In the genomic region with DNA sequence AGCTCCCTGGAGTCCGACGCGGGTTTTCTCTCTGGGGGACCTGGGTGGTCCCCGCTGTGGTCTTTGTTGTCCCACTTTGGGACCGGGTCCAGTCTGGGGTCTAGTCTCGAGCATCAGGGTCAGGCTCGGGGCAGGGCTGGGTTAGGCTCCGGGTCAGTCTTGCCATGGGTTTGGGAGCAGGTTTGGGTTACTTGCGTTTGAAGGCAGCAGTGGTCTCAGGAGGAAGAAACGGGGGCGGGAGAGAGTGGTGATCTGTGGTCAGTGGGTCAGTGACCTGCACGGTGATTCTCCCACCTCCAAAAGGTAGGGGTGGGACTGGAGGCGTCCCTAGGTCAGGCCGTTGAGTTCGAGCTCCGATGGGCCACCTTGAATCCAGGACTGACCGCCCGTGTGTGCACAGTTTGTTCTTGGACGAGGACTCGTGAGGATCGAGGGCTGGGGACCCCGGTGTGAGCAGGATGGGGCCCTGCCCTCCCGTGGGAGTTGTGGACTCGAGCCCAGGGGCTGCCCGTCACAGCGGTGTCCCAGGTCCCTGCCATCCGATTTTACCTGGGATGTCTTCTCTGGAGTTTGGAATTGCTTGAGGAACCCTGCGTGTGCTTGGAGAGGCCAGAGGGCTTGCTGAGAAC, we compare ENCODE assay signal across 15 cellular contexts. TPM values are rescaled to one million over a fixed set of nuclear protein-coding genes. Genes with fewer than 3 reads are reported as not detected.
A peak's percentile ranks its signal among the peaks of the same experiment; 100 is the strongest.
DNase-seq lines count a peak whose midpoint lies in the region; ATAC-seq and TF ChIP-seq lines count a peak whose summit lies in the region.
"Had no signal": no experiment of that assay in that cellular context is flagged by ENCODE, and none has a peak within 500 bp of the region (broad histone marks: within the 10 kb centered on the region; RNA-seq: fewer than 3 reads in every experiment).

No MANE protein-coding gene starts in this region.

- no peak overlapping the region for H3K9ac ChIP-seq in neural progenitor cell

- peaks cover 33% of the 10 kb centered on the region for H3K4me1 Mint-ChIP-seq in activated T-cell treated with anti-CD3 and anti-CD28 coated beads, Interleukin-2, amount 50 U/mL, for 24 hours (ENCODE audit: low read depth)
- H3K4me1 Mint-ChIP-seq in activated naive CD8-positive, alpha-beta T cell treated with anti-CD3 and anti-CD28 coated beads for 36 hours, result peaks cover 26% of the 10 kb centered on the region
- peaks cover 31% of the 10 kb centered on the region for H3K4me1 Mint-ChIP-seq in neural progenitor cell

- peaks cover 46% of the 10 kb centered on the region for H3K79me2 ChIP-seq in neural progenitor cell (ENCODE audit: low read depth)

- H3K27me3 Mint-ChIP-seq in activated T-cell treated with anti-CD3 and anti-CD28 coated beads, Interleukin-2, amount 50 U/mL, for 24 hours, result no peaks in the 10 kb centered on the region
- no peaks in the 10 kb centered on the region for H3K27me3 Mint-ChIP-seq in activated naive CD8-positive, alpha-beta T cell treated with anti-CD3 and anti-CD28 coated beads for 36 hours
- peaks cover 5% of the 10 kb centered on the region for H3K27me3 Mint-ChIP-seq in neural progenitor cell (ENCODE audit: insufficient read depth, low read depth)

- peaks cover 6% of the 10 kb centered on the region for H3K4me1 ChIP-seq in neural progenitor cell

- H3K4me2 ChIP-seq in neural progenitor cell, result no peak overlapping the region

- no peak overlapping the region for H2AFZ ChIP-seq in neural progenitor cell (replicated peaks)

- H3K27ac Mint-ChIP-seq in activated T-cell treated with anti-CD3 and anti-CD28 coated beads, Interleukin-2, amount 50 U/mL, for 24 hours, result peak overlapping the region; percentile 91
- H3K27ac Mint-ChIP-seq in activated naive CD8-positive, alpha-beta T cell treated with anti-CD3 and anti-CD28 coated beads for 36 hours, result peak overlapping the region; percentile 80
- H3K27ac Mint-ChIP-seq in neural progenitor cell, result no peak overlapping the region

- no peaks in the 10 kb centered on the region for H3K9me3 Mint-ChIP-seq in activated T-cell treated with anti-CD3 and anti-CD28 coated beads, Interleukin-2, amount 50 U/mL, for 24 hours
- no peaks in the 10 kb centered on the region for H3K9me3 Mint-ChIP-seq in activated naive CD8-positive, alpha-beta T cell treated with anti-CD3 and anti-CD28 coated beads for 36 hours
- peaks cover 3% of the 10 kb centered on the region for H3K9me3 Mint-ChIP-seq in neural progenitor cell

- no peak overlapping the region for H3K27ac ChIP-seq in neural progenitor cell
- H3K27ac ChIP-seq: body of pancreas, psoas muscle, tibial artery had no signal

- peaks cover 33% of the 10 kb centered on the region for H4K20me1 ChIP-seq in neural progenitor cell (ENCODE audit: low read depth)

- peaks cover 41% of the 10 kb centered on the region for H3K36me3 Mint-ChIP-seq in activated T-cell treated with anti-CD3 and anti-CD28 coated beads, Interleukin-2, amount 50 U/mL, for 24 hours (ENCODE audit: low read depth)
- H3K36me3 Mint-ChIP-seq in activated naive CD8-positive, alpha-beta T cell treated with anti-CD3 and anti-CD28 coated beads for 36 hours, result peaks cover 31% of the 10 kb centered on the region
- H3K36me3 Mint-ChIP-seq in neural progenitor cell, result peaks cover 16% of the 10 kb centered on the region

- peak overlapping the region; percentile 73 for H3K4me3 Mint-ChIP-seq in activated T-cell treated with anti-CD3 and anti-CD28 coated beads, Interleukin-2, amount 50 U/mL, for 24 hours
- peak overlapping the region; percentile 70 for H3K4me3 Mint-ChIP-seq in activated naive CD8-positive, alpha-beta T cell treated with anti-CD3 and anti-CD28 coated beads for 36 hours
- peak overlapping the region; percentile 84 for H3K4me3 Mint-ChIP-seq in neural progenitor cell

- intact Hi-C loops in Right ventricle myocardium superior (cut with DNase I), result loop anchor here (5.0 kb wide), 1 partner anchor 112 kb away; no protein-coding TSS in a partner anchor

- H3K36me3 ChIP-seq in neural progenitor cell, result no peaks in the 10 kb centered on the region

- DNase-seq in activated T-cell treated with anti-CD3 and anti-CD28 coated beads, Interleukin-2, amount 50 U/mL, for 24 hours, result no peak
- DNase-seq in activated T-cell treated with anti-CD3 and anti-CD28 coated beads for 4 hours (no peak), LNCaP clone FGC (ENCODE audit: low read depth) (no peak), neural progenitor cell (ENCODE audit: low spot score) (no peak), DMS153 (lab: John Stamatoyannopoulos, UW) (no peak), Right ventricle myocardium superior (no peak), SW480 (ENCODE audit: low spot score) (no peak)
- DNase-seq in activated naive CD8-positive, alpha-beta T cell treated with anti-CD3 and anti-CD28 coated beads for 36 hours, result no peak
- DNase-seq: body of pancreas, DMS53, mesenchymal stem cell, NCI-H2107, psoas muscle, SHP77, tibial artery had no signal

- no peaks in the 10 kb centered on the region for H3K27me3 ChIP-seq in neural progenitor cell

- H3K4me3 ChIP-seq in LNCaP clone FGC (ENCODE audit: low read depth, low read length) (peak overlapping the region; percentile 24), neural progenitor cell (no peak overlapping the region)
- H3K4me3 ChIP-seq: body of pancreas, psoas muscle, tibial artery had no signal

- H3F3A ChIP-seq in neural progenitor cell (ENCODE audit: low read depth), result peaks cover 12% of the 10 kb centered on the region

- ATAC-seq in Right ventricle myocardium superior (ENCODE audit: poor library complexity), result no peak
- ATAC-seq: body of pancreas, psoas muscle had no signal

- TF ChIP-seq CTCF in LNCaP clone FGC (IDR thresholded peaks at IDR 0.05; ENCODE audit: control insufficient read depth, extremely low read depth, insufficient read depth), result no peak
- TF ChIP-seq CTCF in neural progenitor cell (IDR thresholded peaks at IDR 0.05), result no peak

- H3K9me3 ChIP-seq in neural progenitor cell (ENCODE audit: low read depth), result no peaks in the 10 kb centered on the region
- H3K9me3 ChIP-seq: body of pancreas, tibial artery had no signal

RNA-seq across cellular contexts. Expression of a gene that starts 2.3 kb away (rescaled TPM):
- 10 to 100 TPM; 17.5 to 18.9 TPM for total RNA-seq in activated naive CD8-positive, alpha-beta T cell treated with anti-CD3 and anti-CD28 coated beads for 36 hours
- total RNA-seq in neural progenitor cell (ENCODE audit: low replicate concordance) (15.8 and 32.4 TPM in 2 replicates), Right ventricle myocardium superior (8.6 TPM)

RNA-seq across cellular contexts. Expression of a gene that starts 2.5 kb away (rescaled TPM):
- 10 to 100 TPM; 85.9 to 95.9 TPM for total RNA-seq in activated naive CD8-positive, alpha-beta T cell treated with anti-CD3 and anti-CD28 coated beads for 36 hours
- total RNA-seq in neural progenitor cell (ENCODE audit: low replicate concordance) (16.6 and 43.4 TPM in 2 replicates), Right ventricle myocardium superior (110 TPM)

RNA-seq across cellular contexts. Expression of a gene that starts 12.2 kb away (rescaled TPM):
- total RNA-seq in activated naive CD8-positive, alpha-beta T cell treated with anti-CD3 and anti-CD28 coated beads for 36 hours, result 1 to 10 TPM; 2.4 to 3.8 TPM
- total RNA-seq in neural progenitor cell (ENCODE audit: low replicate concordance) (0.28 and 2.1 TPM in 2 replicates), Right ventricle myocardium superior (0.51 TPM)
- total RNA-seq: body of pancreas had no signal

RNA-seq across cellular contexts. Expression of a gene that starts 20.3 kb away (rescaled TPM):
- 100 to 1,000 TPM; 110 to 111 TPM for total RNA-seq in activated naive CD8-positive, alpha-beta T cell treated with anti-CD3 and anti-CD28 coated beads for 36 hours
- total RNA-seq in neural progenitor cell (ENCODE audit: low replicate concordance) (0.09 TPM in 1 of 2 replicates, not detected in the other), Right ventricle myocardium superior (2.1 TPM)

RNA-seq across cellular contexts. Expression of a gene that starts 27.9 kb away (rescaled TPM):
- 10 to 100 TPM; 52.5 to 53.3 TPM for total RNA-seq in activated naive CD8-positive, alpha-beta T cell treated with anti-CD3 and anti-CD28 coated beads for 36 hours
- not detected in 2 replicates for total RNA-seq in neural progenitor cell (ENCODE audit: low replicate concordance)
- total RNA-seq in Right ventricle myocardium superior, result 0.32 TPM
- total RNA-seq: body of pancreas had no signal
